ENCODE assay signal across 11 cellular contexts in the genomic region with DNA sequence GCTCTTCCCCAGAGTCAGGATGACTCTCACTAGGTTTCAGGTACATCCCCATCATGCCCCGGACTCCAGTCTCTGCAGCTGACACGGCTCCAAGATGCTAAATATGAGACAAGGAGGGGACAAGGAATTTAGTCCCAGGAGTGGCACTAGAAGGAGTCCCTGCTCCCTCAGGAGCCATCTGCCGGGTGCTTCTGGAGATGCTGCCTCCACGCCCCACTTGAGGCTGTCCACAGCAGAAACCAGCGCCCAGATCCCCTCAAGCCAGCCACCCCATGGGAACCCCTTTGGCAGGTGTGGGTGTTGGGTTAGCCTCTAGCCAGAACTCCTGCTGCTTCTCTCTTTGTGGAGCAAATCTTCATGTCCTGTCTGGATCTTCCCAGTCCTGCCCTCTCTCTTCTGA.
"Had no signal": no experiment of that assay in that cellular context is flagged by ENCODE, and none has a peak within 500 bp of the region (broad histone marks: within the 10 kb centered on the region; RNA-seq: fewer than 3 reads in every experiment).

No MANE protein-coding gene starts in this region.

- H3K9me3 Mint-ChIP-seq: activated naive CD4-positive, alpha-beta T cell treated with anti-CD3 and anti-CD28 coated beads, Interleukin-2, amount 50 U/mL, for 72 hours; neural crest cell had no signal

- H3K9me3 ChIP-seq: left lung, pancreas, tibial artery had no signal

- ATAC-seq: left lung, T-helper 17 cell had no signal

- H3K27ac ChIP-seq: brain microvascular endothelial cell, left lung, pancreas, tibial artery had no signal

- H3K36me3 ChIP-seq: brain microvascular endothelial cell, left lung, pancreas, tibial artery had no signal

- H3K36me3 Mint-ChIP-seq: activated naive CD4-positive, alpha-beta T cell treated with anti-CD3 and anti-CD28 coated beads, Interleukin-2, amount 50 U/mL, for 72 hours had no signal

- DNase-seq: activated effector memory CD4-positive, alpha-beta T cell treated with anti-CD3 and anti-CD28 coated beads, Interleukin-2, amount 50 U/mL, for 16 hours; amniotic stem cell; brain microvascular endothelial cell; dermis blood vessel endothelial cell; left lung; pancreas; stimulated activated CD4-positive, alpha-beta T cell treated with anti-CD3 and anti-CD28 coated beads, Interleukin-4, amount 100 ng/mL, for 4 hours; T-helper 17 cell; tibial artery had no signal

- H3K4me3 ChIP-seq: left lung, pancreas, tibial artery had no signal

- H3K27me3 ChIP-seq: brain microvascular endothelial cell, pancreas had no signal

- H3K4me1 ChIP-seq: tibial artery had no signal

- H3K4me1 Mint-ChIP-seq: T-helper 17 cell had no signal

- H3K27ac Mint-ChIP-seq: activated naive CD4-positive, alpha-beta T cell treated with anti-CD3 and anti-CD28 coated beads, Interleukin-2, amount 50 U/mL, for 72 hours; T-helper 17 cell had no signal

- H3K4me3 Mint-ChIP-seq: neural crest cell, T-helper 17 cell had no signal
